38 cellular contexts compared by ENCODE assay signal in the genomic region with DNA sequence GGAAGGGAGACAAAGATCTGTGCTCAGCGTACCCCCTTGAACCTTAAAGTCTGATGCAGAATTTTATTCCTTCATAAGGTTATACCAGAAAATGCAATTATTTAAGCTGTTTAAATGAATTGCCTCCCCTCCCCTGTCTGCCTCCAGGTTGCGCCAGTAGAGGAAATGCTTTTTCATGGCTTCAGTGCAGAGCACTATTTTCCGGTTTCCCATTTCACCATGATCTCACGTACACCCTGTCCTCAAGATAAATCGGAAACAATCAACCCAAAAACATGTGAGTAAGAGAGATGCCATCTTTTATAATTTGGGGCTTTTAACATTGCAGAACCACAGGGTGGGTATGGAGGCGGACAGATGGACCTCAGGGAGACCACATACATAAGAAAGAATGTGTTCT. TPM values are rescaled to one million over a fixed set of nuclear protein-coding genes. Genes with fewer than 3 reads are reported as not detected.
"Had no signal": no experiment of that assay in that cellular context is flagged by ENCODE, and none has a peak within 500 bp of the region (broad histone marks: within the 10 kb centered on the region; RNA-seq: fewer than 3 reads in every experiment).

No MANE protein-coding gene starts in this region.

- H3K36me3 Mint-ChIP-seq: activated naive CD4-positive, alpha-beta T cell treated with anti-CD3 and anti-CD28 coated beads, Interleukin-2, amount 10 ng/mL, durations not matched to agents 7 days and 5 days; activated naive CD8-positive, alpha-beta T cell treated with anti-CD3 and anti-CD28 coated beads, Interleukin-2, amount 10 ng/mL, durations not matched to agents 7 days and 5 days had no signal

- H3K27ac Mint-ChIP-seq: activated naive CD4-positive, alpha-beta T cell treated with anti-CD3 and anti-CD28 coated beads for 36 hours; activated naive CD4-positive, alpha-beta T cell treated with anti-CD3 and anti-CD28 coated beads, Interleukin-2, amount 10 ng/mL, durations not matched to agents 7 days and 5 days; activated naive CD4-positive, alpha-beta T cell treated with anti-CD3 and anti-CD28 coated beads, Interleukin-2, amount 50 U/mL, for 24 hours; activated naive CD8-positive, alpha-beta T cell; activated naive CD8-positive, alpha-beta T cell treated with anti-CD3 and anti-CD28 coated beads for 36 hours; activated naive CD8-positive, alpha-beta T cell treated with anti-CD3 and anti-CD28 coated beads, Interleukin-2, amount 10 ng/mL, durations not matched to agents 7 days and 5 days; activated naive CD8-positive, alpha-beta T cell treated with anti-CD3 and anti-CD28 coated beads, Interleukin-2, amount 50 U/mL, for 24 hours; activated T-cell treated with anti-CD3 and anti-CD28 coated beads, Interleukin-2, amount 50 U/mL, for 24 hours; activated T-cell treated with anti-CD3 and anti-CD28 coated beads, Interleukin-2, amount 50 U/mL, for 72 hours; activated T-helper 1 cell treated with anti-CD3 and anti-CD28 coated beads, Interleukin-12 subunit alpha, Interleukin-12 subunit beta, Interleukin-2, Interleukin-4 antibody, amounts not matched to agents 30 ng/mL and 10 ng/mL and 1 ng/mL, durations not matched to agents 14 hours and 24 hours and 36 hours; activated T-helper 17 cell treated with anti-CD3 and anti-CD28 coated beads, Interleukin-2, amount 50 U/mL, for 72 hours; activated T-helper 2 cell treated with anti-CD3 and anti-CD28 coated beads, Interferon-gamma antibody, Interleukin-2, Interleukin-4, amounts not matched to agents 10 μg/mL and 5 μg/mL and 100 μg/mL, durations not matched to agents 14 hours and 24 hours and 36 hours; brain had no signal

- H3K4me1 Mint-ChIP-seq: activated naive CD4-positive, alpha-beta T cell treated with anti-CD3 and anti-CD28 coated beads, Interleukin-2, amount 10 ng/mL, durations not matched to agents 7 days and 5 days; activated naive CD4-positive, alpha-beta T cell treated with anti-CD3 and anti-CD28 coated beads, Interleukin-2, amount 50 U/mL, for 24 hours; activated naive CD8-positive, alpha-beta T cell treated with anti-CD3 and anti-CD28 coated beads for 36 hours; activated naive CD8-positive, alpha-beta T cell treated with anti-CD3 and anti-CD28 coated beads, Interleukin-2, amount 10 ng/mL, durations not matched to agents 7 days and 5 days; activated naive CD8-positive, alpha-beta T cell treated with anti-CD3 and anti-CD28 coated beads, Interleukin-2, amount 50 U/mL, for 24 hours; activated T-helper 17 cell treated with anti-CD3 and anti-CD28 coated beads, Interleukin-2, amount 50 U/mL, for 72 hours; brain; central memory CD8-positive, alpha-beta T cell had no signal

- H3K27me3 Mint-ChIP-seq: activated naive CD4-positive, alpha-beta T cell treated with anti-CD3 and anti-CD28 coated beads, Interleukin-2, amount 10 ng/mL, durations not matched to agents 7 days and 5 days; activated naive CD4-positive, alpha-beta T cell treated with anti-CD3 and anti-CD28 coated beads, Interleukin-2, amount 50 U/mL, for 24 hours; activated naive CD8-positive, alpha-beta T cell; activated naive CD8-positive, alpha-beta T cell treated with anti-CD3 and anti-CD28 coated beads for 36 hours; activated naive CD8-positive, alpha-beta T cell treated with anti-CD3 and anti-CD28 coated beads, Interleukin-2, amount 50 U/mL, for 24 hours; activated T-cell treated with anti-CD3 and anti-CD28 coated beads, Interleukin-2, amount 50 U/mL, for 24 hours; activated T-helper 17 cell treated with anti-CD3 and anti-CD28 coated beads, Interleukin-2, amount 50 U/mL, for 72 hours; brain; central memory CD8-positive, alpha-beta T cell had no signal

- H3K36me3 ChIP-seq: adrenal gland, ascending aorta, breast epithelium, cardiac muscle cell had no signal

- H3K4me1 ChIP-seq: adrenal gland, body of pancreas, breast epithelium had no signal

- H3K4me3 ChIP-seq: adrenal gland, ascending aorta, body of pancreas, breast epithelium, cardiac muscle cell had no signal

- ATAC-seq: activated naive CD4-positive, alpha-beta T cell treated with anti-CD3 and anti-CD28 coated beads, Interleukin-2, amount 50 U/mL, for 72 hours; activated naive CD8-positive, alpha-beta T cell treated with anti-CD3 and anti-CD28 coated beads, Interleukin-2, amount 50 U/mL, for 24 hours; activated T-cell treated with anti-CD3 and anti-CD28 coated beads, Interleukin-2, amount 50 U/mL, for 4 hours; activated T-cell treated with anti-CD3 and anti-CD28 coated beads, Interleukin-2, amount 50 U/mL, for 72 hours; activated T-helper 17 cell treated with anti-CD3 and anti-CD28 coated beads, Interleukin-2, amount 50 U/mL, for 72 hours; body of pancreas had no signal

- H3K4me3 Mint-ChIP-seq: activated naive CD4-positive, alpha-beta T cell treated with anti-CD3 and anti-CD28 coated beads for 36 hours; activated naive CD4-positive, alpha-beta T cell treated with anti-CD3 and anti-CD28 coated beads, Interleukin-2, amount 10 ng/mL, durations not matched to agents 7 days and 5 days; activated naive CD4-positive, alpha-beta T cell treated with anti-CD3 and anti-CD28 coated beads, Interleukin-2, amount 50 U/mL, for 24 hours; activated naive CD8-positive, alpha-beta T cell; activated naive CD8-positive, alpha-beta T cell treated with anti-CD3 and anti-CD28 coated beads for 36 hours; activated naive CD8-positive, alpha-beta T cell treated with anti-CD3 and anti-CD28 coated beads, Interleukin-2, amount 10 ng/mL, durations not matched to agents 7 days and 5 days; activated naive CD8-positive, alpha-beta T cell treated with anti-CD3 and anti-CD28 coated beads, Interleukin-2, amount 50 U/mL, for 24 hours; activated T-cell treated with anti-CD3 and anti-CD28 coated beads, Interleukin-2, amount 50 U/mL, for 24 hours; activated T-cell treated with anti-CD3 and anti-CD28 coated beads, Interleukin-2, amount 50 U/mL, for 4 hours; activated T-cell treated with anti-CD3 and anti-CD28 coated beads, Interleukin-2, amount 50 U/mL, for 72 hours; activated T-helper 1 cell treated with anti-CD3 and anti-CD28 coated beads, Interleukin-12 subunit alpha, Interleukin-12 subunit beta, Interleukin-2, Interleukin-4 antibody, amounts not matched to agents 30 ng/mL and 10 ng/mL and 1 ng/mL, durations not matched to agents 14 hours and 24 hours and 36 hours; activated T-helper 17 cell treated with anti-CD3 and anti-CD28 coated beads, Interleukin-2, amount 50 U/mL, for 72 hours; brain; central memory CD8-positive, alpha-beta T cell had no signal

- H3K9me3 Mint-ChIP-seq: activated naive CD4-positive, alpha-beta T cell treated with anti-CD3 and anti-CD28 coated beads for 36 hours; activated naive CD4-positive, alpha-beta T cell treated with anti-CD3 and anti-CD28 coated beads, Interleukin-2, amount 10 ng/mL, durations not matched to agents 7 days and 5 days; activated naive CD4-positive, alpha-beta T cell treated with anti-CD3 and anti-CD28 coated beads, Interleukin-2, amount 50 U/mL, for 24 hours; activated naive CD4-positive, alpha-beta T cell treated with anti-CD3 and anti-CD28 coated beads, Interleukin-2, amount 50 U/mL, for 72 hours; activated naive CD8-positive, alpha-beta T cell treated with anti-CD3 and anti-CD28 coated beads for 36 hours; activated naive CD8-positive, alpha-beta T cell treated with anti-CD3 and anti-CD28 coated beads, Interleukin-2, amount 10 ng/mL, durations not matched to agents 7 days and 5 days; activated naive CD8-positive, alpha-beta T cell treated with anti-CD3 and anti-CD28 coated beads, Interleukin-2, amount 50 U/mL, for 24 hours; activated T-cell treated with anti-CD3 and anti-CD28 coated beads, Interleukin-2, amount 50 U/mL, for 24 hours; activated T-cell treated with anti-CD3 and anti-CD28 coated beads, Interleukin-2, amount 50 U/mL, for 4 hours; activated T-cell treated with anti-CD3 and anti-CD28 coated beads, Interleukin-2, amount 50 U/mL, for 72 hours; activated T-helper 1 cell treated with anti-CD3 and anti-CD28 coated beads, Interleukin-12 subunit alpha, Interleukin-12 subunit beta, Interleukin-2, Interleukin-4 antibody, amounts not matched to agents 30 ng/mL and 10 ng/mL and 1 ng/mL, durations not matched to agents 14 hours and 24 hours and 36 hours; activated T-helper 17 cell treated with anti-CD3 and anti-CD28 coated beads, Interleukin-2, amount 50 U/mL, for 72 hours; activated T-helper 2 cell treated with anti-CD3 and anti-CD28 coated beads, Interferon-gamma antibody, Interleukin-2, Interleukin-4, amounts not matched to agents 10 μg/mL and 5 μg/mL and 100 μg/mL, durations not matched to agents 14 hours and 24 hours and 36 hours; brain; central memory CD8-positive, alpha-beta T cell had no signal

- H3K27me3 ChIP-seq: adrenal gland, ascending aorta, body of pancreas, brain microvascular endothelial cell, breast epithelium, cardiac muscle cell had no signal

- DNase-seq: activated effector memory CD4-positive, alpha-beta T cell treated with anti-CD3 and anti-CD28 coated beads, Interleukin-2, amount 50 U/mL, for 16 hours; activated effector memory CD4-positive, alpha-beta T cell treated with Interleukin-2 at 50 U/mL for 16 hours; activated gamma-delta T cell; activated gamma-delta T cell treated with Interleukin-2 at 50 U/mL for 16 hours; activated naive CD4-positive, alpha-beta T cell; activated naive CD4-positive, alpha-beta T cell treated with anti-CD3 and anti-CD28 coated beads for 36 hours; activated naive CD4-positive, alpha-beta T cell treated with anti-CD3 and anti-CD28 coated beads, Interleukin-2, amount 10 ng/mL, durations not matched to agents 7 days and 5 days; activated naive CD4-positive, alpha-beta T cell treated with anti-CD3 and anti-CD28 coated beads, Interleukin-2, amount 50 U/mL, for 16 hours; activated naive CD4-positive, alpha-beta T cell treated with Interleukin-2 at 50 U/mL for 16 hours; activated naive CD8-positive, alpha-beta T cell treated with anti-CD3 and anti-CD28 coated beads for 36 hours; activated naive CD8-positive, alpha-beta T cell treated with anti-CD3 and anti-CD28 coated beads, Interleukin-2, amount 10 ng/mL, durations not matched to agents 7 days and 5 days; activated naive CD8-positive, alpha-beta T cell treated with anti-CD3 and anti-CD28 coated beads, Interleukin-2, amount 50 U/mL, for 24 hours; activated T-cell treated with anti-CD3 and anti-CD28 coated beads for 4 hours; activated T-cell treated with anti-CD3 and anti-CD28 coated beads, Interleukin-2, amount 50 U/mL, for 1 hour; activated T-cell treated with anti-CD3 and anti-CD28 coated beads, Interleukin-2, amount 50 U/mL, for 24 hours; activated T-cell treated with anti-CD3 and anti-CD28 coated beads, Interleukin-2, amount 50 U/mL, for 4 hours; activated T-cell treated with anti-CD3 and anti-CD28 coated beads, Interleukin-2, amount 50 U/mL, for 48 hours; activated T-cell treated with anti-CD3 and anti-CD28 coated beads, Interleukin-2, amount 50 U/mL, for 72 hours; adrenal gland; amniotic stem cell; amygdala; anterior cingulate cortex; aorta; body of pancreas; brain microvascular endothelial cell; caudate nucleus; central memory CD4-positive, alpha-beta T cell had no signal

- H3K9me3 ChIP-seq: adrenal gland, ascending aorta, body of pancreas, breast epithelium had no signal

- H3K27ac ChIP-seq: adrenal gland, ascending aorta, body of pancreas, brain microvascular endothelial cell, breast epithelium, cardiac muscle cell had no signal

RNA-seq across cellular contexts. Expression of a gene that starts 15.5 kb away (rescaled TPM):
- total RNA-seq: ascending aorta had no signal
